1 cellular context compared by ENCODE assay signal in the genomic region with DNA sequence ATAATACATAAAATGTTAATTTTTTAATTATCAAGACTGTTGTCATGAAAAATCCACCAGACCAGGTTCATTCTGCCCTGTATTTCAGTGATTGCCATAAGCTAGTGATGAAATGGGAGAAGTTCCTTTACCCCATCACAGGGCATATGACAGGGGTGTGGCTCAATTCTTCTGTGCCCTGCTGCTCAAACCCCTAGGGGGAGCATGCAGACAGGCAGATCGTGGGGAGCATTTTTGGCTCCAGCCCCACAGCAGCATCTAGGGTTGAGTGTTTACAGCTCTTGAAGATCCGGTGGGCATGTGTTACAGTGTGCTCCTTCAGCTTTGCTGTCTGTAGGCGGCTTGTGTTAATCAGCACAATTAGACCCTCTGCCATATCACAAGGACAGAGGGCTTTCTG.
TF ChIP-seq lines count a peak whose summit lies in the region.

No MANE protein-coding gene starts in this region.

TF ChIP-seq in H1, 55 proteins besides CTCF, POLR2A, EP300 and RAD21:
- TF ChIP-seq TBP (IDR thresholded peaks at IDR 0.05; ENCODE audit: low read depth, low read length): no peak
- TF ChIP-seq KDM5A (IDR thresholded peaks at IDR 0.05; ENCODE audit: low read length): no peak
- no peak for TF ChIP-seq POLR2AphosphoS5 (IDR thresholded peaks at IDR 0.05; ENCODE audit: low read depth, low read length)
- no peak for TF ChIP-seq FOSL1 (IDR thresholded peaks at IDR 0.05; ENCODE audit: insufficient read depth, low read depth, low read length)
- TF ChIP-seq RFX5 (IDR thresholded peaks at IDR 0.05; ENCODE audit: borderline replicate concordance, low read depth, low read length): no peak
- no peak for TF ChIP-seq NANOG (IDR thresholded peaks at IDR 0.05; ENCODE audit: insufficient read depth, low read depth, low read length, poor library complexity, severe bottlenecking)
- TF ChIP-seq, protein P1, sequence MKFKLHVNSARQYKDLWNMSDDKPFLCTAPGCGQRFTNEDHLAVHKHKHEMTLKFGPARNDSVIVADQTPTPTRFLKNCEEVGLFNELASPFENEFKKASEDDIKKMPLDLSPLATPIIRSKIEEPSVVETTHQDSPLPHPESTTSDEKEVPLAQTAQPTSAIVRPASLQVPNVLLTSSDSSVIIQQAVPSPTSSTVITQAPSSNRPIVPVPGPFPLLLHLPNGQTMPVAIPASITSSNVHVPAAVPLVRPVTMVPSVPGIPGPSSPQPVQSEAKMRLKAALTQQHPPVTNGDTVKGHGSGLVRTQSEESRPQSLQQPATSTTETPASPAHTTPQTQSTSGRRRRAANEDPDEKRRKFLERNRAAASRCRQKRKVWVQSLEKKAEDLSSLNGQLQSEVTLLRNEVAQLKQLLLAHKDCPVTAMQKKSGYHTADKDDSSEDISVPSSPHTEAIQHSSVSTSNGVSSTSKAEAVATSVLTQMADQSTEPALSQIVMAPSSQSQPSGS (IDR thresholded peaks at IDR 0.05; ENCODE audit: low read length): no peak
- TF ChIP-seq EGR1 (IDR thresholded peaks at IDR 0.05; ENCODE audit: borderline replicate concordance, low read depth, low read length): no peak
- no peak for TF ChIP-seq CBX5 (IDR thresholded peaks at IDR 0.05; ENCODE audit: low read depth, low read length)
- no peak for TF ChIP-seq BACH1 (IDR thresholded peaks at IDR 0.05; ENCODE audit: low read length)
- no peak for TF ChIP-seq NRF1 (IDR thresholded peaks at IDR 0.05; ENCODE audit: low read depth, low read length)
- TF ChIP-seq POU5F1 (IDR thresholded peaks at IDR 0.05; ENCODE audit: low read depth, low read length): no peak
- TF ChIP-seq RBBP5 (IDR thresholded peaks at IDR 0.05; ENCODE audit: borderline replicate concordance, low read depth, low read length): no peak
- TF ChIP-seq SAP30 (IDR thresholded peaks at IDR 0.05; ENCODE audit: insufficient read depth, insufficient replicate concordance, low read length): no peak
- TF ChIP-seq, protein P2, sequence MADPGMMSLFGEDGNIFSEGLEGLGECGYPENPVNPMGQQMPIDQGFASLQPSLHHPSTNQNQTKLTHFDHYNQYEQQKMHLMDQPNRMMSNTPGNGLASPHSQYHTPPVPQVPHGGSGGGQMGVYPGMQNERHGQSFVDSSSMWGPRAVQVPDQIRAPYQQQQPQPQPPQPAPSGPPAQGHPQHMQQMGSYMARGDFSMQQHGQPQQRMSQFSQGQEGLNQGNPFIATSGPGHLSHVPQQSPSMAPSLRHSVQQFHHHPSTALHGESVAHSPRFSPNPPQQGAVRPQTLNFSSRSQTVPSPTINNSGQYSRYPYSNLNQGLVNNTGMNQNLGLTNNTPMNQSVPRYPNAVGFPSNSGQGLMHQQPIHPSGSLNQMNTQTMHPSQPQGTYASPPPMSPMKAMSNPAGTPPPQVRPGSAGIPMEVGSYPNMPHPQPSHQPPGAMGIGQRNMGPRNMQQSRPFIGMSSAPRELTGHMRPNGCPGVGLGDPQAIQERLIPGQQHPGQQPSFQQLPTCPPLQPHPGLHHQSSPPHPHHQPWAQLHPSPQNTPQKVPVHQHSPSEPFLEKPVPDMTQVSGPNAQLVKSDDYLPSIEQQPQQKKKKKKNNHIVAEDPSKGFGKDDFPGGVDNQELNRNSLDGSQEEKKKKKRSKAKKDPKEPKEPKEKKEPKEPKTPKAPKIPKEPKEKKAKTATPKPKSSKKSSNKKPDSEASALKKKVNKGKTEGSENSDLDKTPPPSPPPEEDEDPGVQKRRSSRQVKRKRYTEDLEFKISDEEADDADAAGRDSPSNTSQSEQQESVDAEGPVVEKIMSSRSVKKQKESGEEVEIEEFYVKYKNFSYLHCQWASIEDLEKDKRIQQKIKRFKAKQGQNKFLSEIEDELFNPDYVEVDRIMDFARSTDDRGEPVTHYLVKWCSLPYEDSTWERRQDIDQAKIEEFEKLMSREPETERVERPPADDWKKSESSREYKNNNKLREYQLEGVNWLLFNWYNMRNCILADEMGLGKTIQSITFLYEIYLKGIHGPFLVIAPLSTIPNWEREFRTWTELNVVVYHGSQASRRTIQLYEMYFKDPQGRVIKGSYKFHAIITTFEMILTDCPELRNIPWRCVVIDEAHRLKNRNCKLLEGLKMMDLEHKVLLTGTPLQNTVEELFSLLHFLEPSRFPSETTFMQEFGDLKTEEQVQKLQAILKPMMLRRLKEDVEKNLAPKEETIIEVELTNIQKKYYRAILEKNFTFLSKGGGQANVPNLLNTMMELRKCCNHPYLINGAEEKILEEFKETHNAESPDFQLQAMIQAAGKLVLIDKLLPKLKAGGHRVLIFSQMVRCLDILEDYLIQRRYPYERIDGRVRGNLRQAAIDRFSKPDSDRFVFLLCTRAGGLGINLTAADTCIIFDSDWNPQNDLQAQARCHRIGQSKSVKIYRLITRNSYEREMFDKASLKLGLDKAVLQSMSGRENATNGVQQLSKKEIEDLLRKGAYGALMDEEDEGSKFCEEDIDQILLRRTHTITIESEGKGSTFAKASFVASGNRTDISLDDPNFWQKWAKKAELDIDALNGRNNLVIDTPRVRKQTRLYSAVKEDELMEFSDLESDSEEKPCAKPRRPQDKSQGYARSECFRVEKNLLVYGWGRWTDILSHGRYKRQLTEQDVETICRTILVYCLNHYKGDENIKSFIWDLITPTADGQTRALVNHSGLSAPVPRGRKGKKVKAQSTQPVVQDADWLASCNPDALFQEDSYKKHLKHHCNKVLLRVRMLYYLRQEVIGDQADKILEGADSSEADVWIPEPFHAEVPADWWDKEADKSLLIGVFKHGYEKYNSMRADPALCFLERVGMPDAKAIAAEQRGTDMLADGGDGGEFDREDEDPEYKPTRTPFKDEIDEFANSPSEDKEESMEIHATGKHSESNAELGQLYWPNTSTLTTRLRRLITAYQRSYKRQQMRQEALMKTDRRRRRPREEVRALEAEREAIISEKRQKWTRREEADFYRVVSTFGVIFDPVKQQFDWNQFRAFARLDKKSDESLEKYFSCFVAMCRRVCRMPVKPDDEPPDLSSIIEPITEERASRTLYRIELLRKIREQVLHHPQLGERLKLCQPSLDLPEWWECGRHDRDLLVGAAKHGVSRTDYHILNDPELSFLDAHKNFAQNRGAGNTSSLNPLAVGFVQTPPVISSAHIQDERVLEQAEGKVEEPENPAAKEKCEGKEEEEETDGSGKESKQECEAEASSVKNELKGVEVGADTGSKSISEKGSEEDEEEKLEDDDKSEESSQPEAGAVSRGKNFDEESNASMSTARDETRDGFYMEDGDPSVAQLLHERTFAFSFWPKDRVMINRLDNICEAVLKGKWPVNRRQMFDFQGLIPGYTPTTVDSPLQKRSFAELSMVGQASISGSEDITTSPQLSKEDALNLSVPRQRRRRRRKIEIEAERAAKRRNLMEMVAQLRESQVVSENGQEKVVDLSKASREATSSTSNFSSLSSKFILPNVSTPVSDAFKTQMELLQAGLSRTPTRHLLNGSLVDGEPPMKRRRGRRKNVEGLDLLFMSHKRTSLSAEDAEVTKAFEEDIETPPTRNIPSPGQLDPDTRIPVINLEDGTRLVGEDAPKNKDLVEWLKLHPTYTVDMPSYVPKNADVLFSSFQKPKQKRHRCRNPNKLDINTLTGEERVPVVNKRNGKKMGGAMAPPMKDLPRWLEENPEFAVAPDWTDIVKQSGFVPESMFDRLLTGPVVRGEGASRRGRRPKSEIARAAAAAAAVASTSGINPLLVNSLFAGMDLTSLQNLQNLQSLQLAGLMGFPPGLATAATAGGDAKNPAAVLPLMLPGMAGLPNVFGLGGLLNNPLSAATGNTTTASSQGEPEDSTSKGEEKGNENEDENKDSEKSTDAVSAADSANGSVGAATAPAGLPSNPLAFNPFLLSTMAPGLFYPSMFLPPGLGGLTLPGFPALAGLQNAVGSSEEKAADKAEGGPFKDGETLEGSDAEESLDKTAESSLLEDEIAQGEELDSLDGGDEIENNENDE (IDR thresholded peaks at IDR 0.05; ENCODE audit: insufficient replicate concordance, low read length): no peak
- TF ChIP-seq, protein P3, sequence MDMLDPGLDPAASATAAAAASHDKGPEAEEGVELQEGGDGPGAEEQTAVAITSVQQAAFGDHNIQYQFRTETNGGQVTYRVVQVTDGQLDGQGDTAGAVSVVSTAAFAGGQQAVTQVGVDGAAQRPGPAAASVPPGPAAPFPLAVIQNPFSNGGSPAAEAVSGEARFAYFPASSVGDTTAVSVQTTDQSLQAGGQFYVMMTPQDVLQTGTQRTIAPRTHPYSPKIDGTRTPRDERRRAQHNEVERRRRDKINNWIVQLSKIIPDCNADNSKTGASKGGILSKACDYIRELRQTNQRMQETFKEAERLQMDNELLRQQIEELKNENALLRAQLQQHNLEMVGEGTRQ (IDR thresholded peaks at IDR 0.05; ENCODE audit: low read length): no peak
- TF ChIP-seq RNF2 (IDR thresholded peaks at IDR 0.05; ENCODE audit: borderline replicate concordance, low read depth, low read length, missing control alignments, poor library complexity, severe bottlenecking): no peak
- TF ChIP-seq HDAC2 (IDR thresholded peaks at IDR 0.05; ENCODE audit: borderline replicate concordance in 1 of 2, low read depth in 2 of 2, low read length in 2 of 2): no peak
- TF ChIP-seq SP4 (IDR thresholded peaks at IDR 0.05; ENCODE audit: low read length): no peak
- no peak for TF ChIP-seq YY1 (IDR thresholded peaks at IDR 0.05; ENCODE audit: low read depth, low read length)
